ENCODE assay signal across 2 cellular contexts in the genomic region with DNA sequence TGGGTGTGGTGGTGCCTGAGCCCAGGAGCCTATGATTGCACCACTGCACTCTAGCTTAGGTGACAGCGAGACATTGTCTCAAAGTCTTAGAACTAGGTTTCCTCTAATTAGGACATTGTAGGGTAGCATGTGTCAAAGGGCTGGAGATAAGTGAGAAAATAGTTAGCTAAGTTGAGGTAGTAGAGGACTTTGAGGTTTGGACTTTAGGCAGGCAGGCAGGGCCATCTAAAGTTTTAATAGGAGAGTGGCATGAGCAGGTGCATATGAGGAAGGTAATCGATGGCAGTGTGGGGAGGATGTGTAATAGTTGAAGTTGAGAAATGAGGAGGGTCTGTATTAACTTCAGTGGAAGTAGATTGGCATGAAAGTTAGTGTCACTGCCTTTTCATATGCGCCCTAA.
TF ChIP-seq lines count a peak whose summit lies in the region.

No MANE protein-coding gene starts in this region.

TF ChIP-seq in WTC11, 78 proteins besides CTCF, POLR2A, EP300 and RAD21:
- TF ChIP-seq, protein P1, sequence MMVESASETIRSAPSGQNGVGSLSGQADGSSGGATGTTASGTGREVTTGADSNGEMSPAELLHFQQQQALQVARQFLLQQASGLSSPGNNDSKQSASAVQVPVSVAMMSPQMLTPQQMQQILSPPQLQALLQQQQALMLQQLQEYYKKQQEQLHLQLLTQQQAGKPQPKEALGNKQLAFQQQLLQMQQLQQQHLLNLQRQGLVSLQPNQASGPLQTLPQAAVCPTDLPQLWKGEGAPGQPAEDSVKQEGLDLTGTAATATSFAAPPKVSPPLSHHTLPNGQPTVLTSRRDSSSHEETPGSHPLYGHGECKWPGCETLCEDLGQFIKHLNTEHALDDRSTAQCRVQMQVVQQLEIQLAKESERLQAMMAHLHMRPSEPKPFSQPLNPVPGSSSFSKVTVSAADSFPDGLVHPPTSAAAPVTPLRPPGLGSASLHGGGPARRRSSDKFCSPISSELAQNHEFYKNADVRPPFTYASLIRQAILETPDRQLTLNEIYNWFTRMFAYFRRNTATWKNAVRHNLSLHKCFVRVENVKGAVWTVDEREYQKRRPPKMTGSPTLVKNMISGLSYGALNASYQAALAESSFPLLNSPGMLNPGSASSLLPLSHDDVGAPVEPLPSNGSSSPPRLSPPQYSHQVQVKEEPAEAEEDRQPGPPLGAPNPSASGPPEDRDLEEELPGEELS (CRISPR knock-in tag; IDR thresholded peaks at IDR 0.05), result no peak
- TF ChIP-seq, protein P2, sequence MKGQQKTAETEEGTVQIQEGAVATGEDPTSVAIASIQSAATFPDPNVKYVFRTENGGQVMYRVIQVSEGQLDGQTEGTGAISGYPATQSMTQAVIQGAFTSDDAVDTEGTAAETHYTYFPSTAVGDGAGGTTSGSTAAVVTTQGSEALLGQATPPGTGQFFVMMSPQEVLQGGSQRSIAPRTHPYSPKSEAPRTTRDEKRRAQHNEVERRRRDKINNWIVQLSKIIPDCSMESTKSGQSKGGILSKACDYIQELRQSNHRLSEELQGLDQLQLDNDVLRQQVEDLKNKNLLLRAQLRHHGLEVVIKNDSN (CRISPR knock-in tag; IDR thresholded peaks at IDR 0.05), result no peak
- TF ChIP-seq, protein P3, sequence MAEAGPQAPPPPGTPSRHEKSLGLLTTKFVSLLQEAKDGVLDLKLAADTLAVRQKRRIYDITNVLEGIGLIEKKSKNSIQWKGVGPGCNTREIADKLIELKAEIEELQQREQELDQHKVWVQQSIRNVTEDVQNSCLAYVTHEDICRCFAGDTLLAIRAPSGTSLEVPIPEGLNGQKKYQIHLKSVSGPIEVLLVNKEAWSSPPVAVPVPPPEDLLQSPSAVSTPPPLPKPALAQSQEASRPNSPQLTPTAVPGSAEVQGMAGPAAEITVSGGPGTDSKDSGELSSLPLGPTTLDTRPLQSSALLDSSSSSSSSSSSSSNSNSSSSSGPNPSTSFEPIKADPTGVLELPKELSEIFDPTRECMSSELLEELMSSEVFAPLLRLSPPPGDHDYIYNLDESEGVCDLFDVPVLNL (CRISPR knock-in tag; IDR thresholded peaks at IDR 0.05; ENCODE audit: borderline replicate concordance, low read depth), result no peak
- TF ChIP-seq, protein P4, sequence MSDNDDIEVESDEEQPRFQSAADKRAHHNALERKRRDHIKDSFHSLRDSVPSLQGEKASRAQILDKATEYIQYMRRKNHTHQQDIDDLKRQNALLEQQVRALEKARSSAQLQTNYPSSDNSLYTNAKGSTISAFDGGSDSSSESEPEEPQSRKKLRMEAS (CRISPR knock-in tag; IDR thresholded peaks at IDR 0.05), result no peak
- TF ChIP-seq FOXP1 (CRISPR knock-in tag; IDR thresholded peaks at IDR 0.05; ENCODE audit: borderline replicate concordance), result no peak
- TF ChIP-seq, protein P5, sequence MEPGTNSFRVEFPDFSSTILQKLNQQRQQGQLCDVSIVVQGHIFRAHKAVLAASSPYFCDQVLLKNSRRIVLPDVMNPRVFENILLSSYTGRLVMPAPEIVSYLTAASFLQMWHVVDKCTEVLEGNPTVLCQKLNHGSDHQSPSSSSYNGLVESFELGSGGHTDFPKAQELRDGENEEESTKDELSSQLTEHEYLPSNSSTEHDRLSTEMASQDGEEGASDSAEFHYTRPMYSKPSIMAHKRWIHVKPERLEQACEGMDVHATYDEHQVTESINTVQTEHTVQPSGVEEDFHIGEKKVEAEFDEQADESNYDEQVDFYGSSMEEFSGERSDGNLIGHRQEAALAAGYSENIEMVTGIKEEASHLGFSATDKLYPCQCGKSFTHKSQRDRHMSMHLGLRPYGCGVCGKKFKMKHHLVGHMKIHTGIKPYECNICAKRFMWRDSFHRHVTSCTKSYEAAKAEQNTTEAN (CRISPR knock-in tag; IDR thresholded peaks at IDR 0.05), result no peak
- no peak for TF ChIP-seq RELA (CRISPR knock-in tag; IDR thresholded peaks at IDR 0.05; ENCODE audit: borderline replicate concordance)
- TF ChIP-seq RORB (CRISPR knock-in tag; IDR thresholded peaks at IDR 0.05), result no peak
- TF ChIP-seq, protein P6, sequence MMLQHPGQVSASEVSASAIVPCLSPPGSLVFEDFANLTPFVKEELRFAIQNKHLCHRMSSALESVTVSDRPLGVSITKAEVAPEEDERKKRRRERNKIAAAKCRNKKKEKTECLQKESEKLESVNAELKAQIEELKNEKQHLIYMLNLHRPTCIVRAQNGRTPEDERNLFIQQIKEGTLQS (CRISPR knock-in tag; conservative IDR thresholded peaks at IDR 0.05), result no peak
- no peak for TF ChIP-seq NFE2L1 (CRISPR knock-in tag; IDR thresholded peaks at IDR 0.05)

TF ChIP-seq in HepG2, 621 proteins besides CTCF, POLR2A, EP300 and RAD21 (continued from another document):
- no peak for TF ChIP-seq ZFP37 (CRISPR knock-in tag; IDR thresholded peaks at IDR 0.05; ENCODE audit: borderline replicate concordance)
